8 cellular contexts compared by ENCODE assay signal in genomic region chr2:99335911-99336779, GRCh38. TPM values are rescaled to one million over a fixed set of nuclear protein-coding genes. Genes with fewer than 3 reads are reported as not detected.
DNase-seq lines count a peak whose midpoint lies in the region; ATAC-seq and TF ChIP-seq lines count a peak whose summit lies in the region.

A gene with protein sequence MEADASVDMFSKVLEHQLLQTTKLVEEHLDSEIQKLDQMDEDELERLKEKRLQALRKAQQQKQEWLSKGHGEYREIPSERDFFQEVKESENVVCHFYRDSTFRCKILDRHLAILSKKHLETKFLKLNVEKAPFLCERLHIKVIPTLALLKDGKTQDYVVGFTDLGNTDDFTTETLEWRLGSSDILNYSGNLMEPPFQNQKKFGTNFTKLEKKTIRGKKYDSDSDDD (minus strand): TSS chr2:99336333. CDS start chr2:99333210, 3,123 bp downstream.

- peak within 1 kb of the TSS; percentile 91 for H3K27ac ChIP-seq in caudate nucleus (ENCODE audit: low read depth, low read length)
- H3K27ac ChIP-seq in spleen: peak within 1 kb of the TSS; percentile 85 to 97 (median 91)

- H3K36me3 ChIP-seq in spleen: peaks cover 0 to 24% (median 19%) of the 10 kb centered on the region in 6 donors

- no peaks in the 10 kb centered on the region for H3K27me3 Mint-ChIP-seq in immature natural killer cell (ENCODE audit: low read depth in 3 of 3)

- H3K36me3 Mint-ChIP-seq in immature natural killer cell: peaks cover 0 to 8% (median 7%) of the 10 kb centered on the region in 3 donors

- WGBS in spleen, 5 donors: 0 to 1% (median 0%) methylated on average over 19 to 59 of the region's 59 CpGs

- no peak within 1 kb of the TSS for H3K4me3 Mint-ChIP-seq in immature natural killer cell

- peaks cover 13 to 33% of the 10 kb centered on the region in 2 donors for H3K4me1 Mint-ChIP-seq in immature natural killer cell

- TF ChIP-seq POLR2A in GM18951 (IDR thresholded peaks at IDR 0.05; ENCODE audit: extremely low read depth, insufficient read depth, insufficient read length) (peak; percentile 93), spleen (IDR thresholded peaks at IDR 0.05) (peak in 1 of 3 donors; percentile 28)

- intact Hi-C loops in spleen (cut with DNase I; ENCODE audit: low total_unique reads): loop anchor here (10.0 kb wide), 1 partner anchor 151 kb away; the partner anchor contains the start of genes MITD1 and MRPL30

- H3K9me3 Mint-ChIP-seq in immature natural killer cell: no peaks in the 10 kb centered on the region

- H3K9me3 ChIP-seq in spleen: no peaks in the 10 kb centered on the region

- no peak within 1 kb of the TSS for H3K27ac Mint-ChIP-seq in immature natural killer cell

- peak within 1 kb of the TSS; percentile 95 for H3K4me3 ChIP-seq in WI38 (ENCODE audit: low read depth, low read length)
- peak within 1 kb of the TSS; percentile 84 to 95 (median 90) for H3K4me3 ChIP-seq in spleen

- peak; percentile 99 for DNase-seq in AG08396 (ENCODE audit: low spot score)
- DNase-seq in NCI-H2227 treated with DMSO at 0.1 percent for 48 hours (lab: John Stamatoyannopoulos, UW): peak; percentile 99
- peak; percentile 63 to 99 (median 97) for DNase-seq in caudate nucleus (lab: John Stamatoyannopoulos, UW)
- DNase-seq in immature natural killer cell: peak; percentile 98 to 99 (median 99)
- DNase-seq in spleen: peak; percentile 99

- peak; percentile 74 for ATAC-seq in HG03175 (IDR thresholded peaks at IDR 0.05; ENCODE audit: unreplicated experiment)

- TF ChIP-seq CTCF in WI38 (IDR thresholded peaks at IDR 0.05; ENCODE audit: low read depth, low read length) (no peak), spleen (IDR thresholded peaks at IDR 0.05 in 8 of 11, conservative IDR thresholded peaks at IDR 0.05 in 3 of 11) (peak in 3 of 11 experiments; percentile 20 to 48 (median 40))

- H3K27me3 ChIP-seq in spleen (replicated peaks in 1 of 7): no peaks in the 10 kb centered on the region

- in situ Hi-C loops in GM18951 (cut with MboI; ENCODE audit: low sequenced_read_pairs, unreplicated experiment): no loop called here

- H3K4me1 ChIP-seq in spleen: peaks cover 23 to 75% (median 59%) of the 10 kb centered on the region in 6 donors

RNA-seq across cellular contexts. Expression of the gene that starts here (rescaled TPM):
- polyA plus RNA-seq in immature natural killer cell (10 to 100 TPM; 58.7 to 74.6 (median 61.4) TPM), spleen (10 to 100 TPM; 18.3 to 26.6 (median 22.0) TPM)
- total RNA-seq in spleen: 10 to 100 TPM; 19.7 to 49.7 (median 30.8) TPM

Comparison
In these comparisons a context has a peak if more than half of its experiments do, and no peak if none do; other contexts are left out.
1. Peak in every context shown above with its lines: DNase-seq, ATAC-seq, H3K4me3 ChIP-seq and H3K27ac ChIP-seq.